ENCODE assay signal across 1 cellular context in genomic region chr9:129558551-129559505, GRCh38.
TF ChIP-seq lines count a peak whose summit lies in the region.

No MANE protein-coding gene starts in this region.

TF ChIP-seq in HepG2, 621 proteins besides CTCF, POLR2A, EP300 and RAD21 (continued from another document and continues in another):
- TF ChIP-seq ZNF121 (CRISPR knock-in tag; IDR thresholded peaks at IDR 0.05) (peak; percentile 62; the same call in 1 of the 2 replicates), RXRB (CRISPR knock-in tag; IDR thresholded peaks at IDR 0.05; ENCODE audit: borderline replicate concordance) (peak; percentile 98), ZNF784 (CRISPR knock-in tag; IDR thresholded peaks at IDR 0.05; ENCODE audit: borderline replicate concordance) (peak; percentile 87; the same call in 1 of the 2 replicates), GATA4 (IDR thresholded peaks at IDR 0.05; ENCODE audit: borderline replicate concordance, low read depth) (no peak), ZNF816 (CRISPR knock-in tag; IDR thresholded peaks at IDR 0.05; ENCODE audit: borderline replicate concordance) (peak; percentile 52; the same call in 1 of the 2 replicates), ZBTB40 (IDR thresholded peaks at IDR 0.05) (no peak), ZBTB40 (CRISPR knock-in tag; IDR thresholded peaks at IDR 0.05) (peak; percentile 93; the same call in 1 of the 2 replicates), NCOA2 (CRISPR knock-in tag; IDR thresholded peaks at IDR 0.05) (peak; percentile 85), ZNF24 (IDR thresholded peaks at IDR 0.05) (no peak), MXD4 (CRISPR knock-in tag; IDR thresholded peaks at IDR 0.05) (peak; percentile 86), ZNF382 (CRISPR knock-in tag; IDR thresholded peaks at IDR 0.05; ENCODE audit: borderline replicate concordance) (no peak), ZEB1 (IDR thresholded peaks at IDR 0.05; ENCODE audit: insufficient replicate concordance, low read depth) (no peak), NCOA1 (CRISPR knock-in tag; IDR thresholded peaks at IDR 0.05) (peak; percentile 93), ZBTB2 (CRISPR knock-in tag; IDR thresholded peaks at IDR 0.05; ENCODE audit: low read depth) (peak; percentile 73), MXD1 (CRISPR knock-in tag; IDR thresholded peaks at IDR 0.05) (peak; percentile 95), ZNF891 (CRISPR knock-in tag; IDR thresholded peaks at IDR 0.05) (peak; percentile 78; the same call in 1 of the 2 replicates), ZC3H13 (CRISPR knock-in tag; IDR thresholded peaks at IDR 0.05) (peak; percentile 90), ZNF430 (CRISPR knock-in tag; IDR thresholded peaks at IDR 0.05) (peak; percentile 97), NR2C2 (CRISPR knock-in tag; IDR thresholded peaks at IDR 0.05; ENCODE audit: borderline replicate concordance) (peak; percentile 88), ZZZ3 (CRISPR knock-in tag; IDR thresholded peaks at IDR 0.05; ENCODE audit: borderline replicate concordance) (no peak), HNF4A (CRISPR knock-in tag; IDR thresholded peaks at IDR 0.05) (peak; percentile 87), ZBTB7B (CRISPR knock-in tag; IDR thresholded peaks at IDR 0.05) (peak; percentile 86), ZBTB43 (CRISPR knock-in tag; conservative IDR thresholded peaks at IDR 0.05) (peak; percentile 95), ZNF614 (CRISPR knock-in tag; IDR thresholded peaks at IDR 0.05; ENCODE audit: borderline replicate concordance) (no peak), ZNF598 (CRISPR knock-in tag; IDR thresholded peaks at IDR 0.05; ENCODE audit: borderline replicate concordance) (peak; percentile 87; the same call in 1 of the 2 replicates), TAF15 (IDR thresholded peaks at IDR 0.05; ENCODE audit: low read depth, low read length, poor library complexity, severe bottlenecking) (no peak), ZMAT3 (CRISPR knock-in tag; conservative IDR thresholded peaks at IDR 0.05) (peak; percentile 98), ZNF513 (CRISPR knock-in tag; conservative IDR thresholded peaks at IDR 0.05) (no peak), AKAP8 (CRISPR knock-in tag; IDR thresholded peaks at IDR 0.05) (peak; percentile 88), SOX5 (CRISPR knock-in tag; IDR thresholded peaks at IDR 0.05; ENCODE audit: borderline replicate concordance) (peak; percentile 78; the same call in 1 of the 2 replicates), ZNF44 (CRISPR knock-in tag; IDR thresholded peaks at IDR 0.05) (no peak), ZNF335 (CRISPR knock-in tag; IDR thresholded peaks at IDR 0.05) (peak; percentile 82), SYNCRIP (IDR thresholded peaks at IDR 0.05; ENCODE audit: insufficient read depth, low read depth, low read length) (no peak), ATRX (CRISPR knock-in tag; IDR thresholded peaks at IDR 0.05; ENCODE audit: borderline replicate concordance) (0 out of 2 replicates have a peak, but pooled peaks have one; percentile 44), DBP (CRISPR knock-in tag; IDR thresholded peaks at IDR 0.05; ENCODE audit: not compliant biosample characterization) (peak; percentile 91), ZNF3 (CRISPR knock-in tag; IDR thresholded peaks at IDR 0.05) (no peak), ZFP41 (CRISPR knock-in tag; IDR thresholded peaks at IDR 0.05; ENCODE audit: borderline replicate concordance) (peak; percentile 85; the same call in 1 of the 2 replicates), KAT7 (CRISPR knock-in tag; IDR thresholded peaks at IDR 0.05; ENCODE audit: borderline replicate concordance) (no peak; the same call in 1 of the 2 replicates), ZNF710 (CRISPR knock-in tag; IDR thresholded peaks at IDR 0.05; ENCODE audit: borderline replicate concordance) (peak; percentile 60), ZSCAN12 (CRISPR knock-in tag; IDR thresholded peaks at IDR 0.05) (0 out of 2 replicates have a peak, but pooled peaks have one; percentile 46), HMG20B (CRISPR knock-in tag; conservative IDR thresholded peaks at IDR 0.05) (0 out of 2 replicates have a peak, but pooled peaks have one; percentile 61), ASH2L (IDR thresholded peaks at IDR 0.05; ENCODE audit: insufficient read length, low read depth, low read length) (no peak), BCL3 (CRISPR knock-in tag; IDR thresholded peaks at IDR 0.05) (peak; percentile 92), RARA (CRISPR knock-in tag; IDR thresholded peaks at IDR 0.05) (peak; percentile 99), CCAR2 (optimal IDR thresholded peaks at IDR 0.05; ENCODE audit: low read depth, low read length) (no peak), ELF4 (CRISPR knock-in tag; IDR thresholded peaks at IDR 0.05; ENCODE audit: borderline replicate concordance) (peak; percentile 82; the same call in 1 of the 2 replicates)
